38 cellular contexts compared by ENCODE assay signal in the genomic region with DNA sequence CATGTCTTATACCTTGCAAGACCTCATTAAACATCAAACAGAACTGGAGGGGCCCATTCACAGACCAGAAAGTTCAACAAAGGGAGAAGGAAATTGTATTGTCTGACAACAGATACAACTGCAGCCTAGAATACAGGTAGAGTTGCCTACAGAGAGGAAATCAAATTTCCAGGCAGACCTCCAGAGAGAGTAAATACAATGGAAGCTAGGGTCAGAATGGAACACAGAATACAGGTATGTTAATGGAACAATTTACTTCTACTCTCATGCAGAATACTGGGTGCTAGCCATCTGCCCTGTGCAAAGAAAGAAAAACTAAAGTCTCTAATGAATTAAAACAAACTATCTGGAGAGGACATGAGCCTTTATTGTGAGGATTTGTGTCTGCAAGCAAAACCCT. TPM values are rescaled to one million over a fixed set of nuclear protein-coding genes. Genes with fewer than 3 reads are reported as not detected.
"Had no signal": no experiment of that assay in that cellular context is flagged by ENCODE, and none has a peak within 500 bp of the region (broad histone marks: within the 10 kb centered on the region; RNA-seq: fewer than 3 reads in every experiment).

No MANE protein-coding gene starts in this region.

- H3K27me3 Mint-ChIP-seq: activated naive CD4-positive, alpha-beta T cell treated with anti-CD3 and anti-CD28 coated beads, Interleukin-2, amount 10 ng/mL, durations not matched to agents 7 days and 5 days had no signal

- H3K27ac ChIP-seq: ascending aorta, cardiac muscle cell, VCaP had no signal

- H3K36me3 Mint-ChIP-seq: activated CD8-positive, alpha-beta memory T cell treated with anti-CD3 and anti-CD28 coated beads, Interleukin-2, amount 10 ng/mL, durations not matched to agents 7 days and 5 days; activated naive CD4-positive, alpha-beta T cell treated with anti-CD3 and anti-CD28 coated beads, Interleukin-2, amount 10 ng/mL, durations not matched to agents 7 days and 5 days; activated naive CD4-positive, alpha-beta T cell treated with anti-CD3 and anti-CD28 coated beads, Interleukin-2, amount 50 U/mL, for 24 hours; activated naive CD8-positive, alpha-beta T cell; activated naive CD8-positive, alpha-beta T cell treated with anti-CD3 and anti-CD28 coated beads, Interleukin-2, amount 10 ng/mL, durations not matched to agents 7 days and 5 days; brain had no signal

- H3K4me1 ChIP-seq: ascending aorta had no signal

- H3K4me1 Mint-ChIP-seq: activated CD4-positive, alpha-beta memory T cell treated with anti-CD3 and anti-CD28 coated beads, Interleukin-2, amount 10 ng/mL, durations not matched to agents 7 days and 5 days; activated CD4-positive, alpha-beta T cell treated with anti-CD3 and anti-CD28 coated beads for 36 hours; activated CD4-positive, alpha-beta T cell treated with anti-CD3 and anti-CD28 coated beads, Interleukin-2, amount 10 ng/mL, durations not matched to agents 7 days and 5 days; activated CD8-positive, alpha-beta memory T cell treated with anti-CD3 and anti-CD28 coated beads, Interleukin-2, amount 10 ng/mL, durations not matched to agents 7 days and 5 days; activated naive CD4-positive, alpha-beta T cell treated with anti-CD3 and anti-CD28 coated beads, Interleukin-2, amount 10 ng/mL, durations not matched to agents 7 days and 5 days; activated naive CD4-positive, alpha-beta T cell treated with anti-CD3 and anti-CD28 coated beads, Interleukin-2, amount 50 U/mL, for 24 hours; activated naive CD8-positive, alpha-beta T cell treated with anti-CD3 and anti-CD28 coated beads, Interleukin-2, amount 10 ng/mL, durations not matched to agents 7 days and 5 days; activated naive CD8-positive, alpha-beta T cell treated with anti-CD3 and anti-CD28 coated beads, Interleukin-2, amount 50 U/mL, for 24 hours; central memory CD8-positive, alpha-beta T cell had no signal

- H3K9me3 ChIP-seq: ascending aorta had no signal

- H3K27me3 ChIP-seq: ascending aorta, cardiac muscle cell had no signal

- H3K9me3 Mint-ChIP-seq: activated CD4-positive, alpha-beta memory T cell treated with anti-CD3 and anti-CD28 coated beads, Interleukin-2, amount 10 ng/mL, durations not matched to agents 7 days and 5 days; activated CD4-positive, alpha-beta T cell treated with anti-CD3 and anti-CD28 coated beads, Interleukin-2, amount 10 ng/mL, durations not matched to agents 7 days and 5 days; activated naive CD4-positive, alpha-beta T cell treated with anti-CD3 and anti-CD28 coated beads, Interleukin-2, amount 10 ng/mL, durations not matched to agents 7 days and 5 days; activated naive CD4-positive, alpha-beta T cell treated with anti-CD3 and anti-CD28 coated beads, Interleukin-2, amount 50 U/mL, for 24 hours; activated naive CD8-positive, alpha-beta T cell treated with anti-CD3 and anti-CD28 coated beads, Interleukin-2, amount 10 ng/mL, durations not matched to agents 7 days and 5 days; activated naive CD8-positive, alpha-beta T cell treated with anti-CD3 and anti-CD28 coated beads, Interleukin-2, amount 50 U/mL, for 24 hours; activated T-cell treated with anti-CD3 and anti-CD28 coated beads, Interleukin-2, amount 50 U/mL, for 24 hours; activated T-helper 2 cell treated with anti-CD3 and anti-CD28 coated beads, Interferon-gamma antibody, Interleukin-2, Interleukin-4, amounts not matched to agents 10 μg/mL and 5 μg/mL and 100 μg/mL, durations not matched to agents 14 hours and 24 hours and 36 hours; central memory CD8-positive, alpha-beta T cell; T-helper 1 cell treated with Interleukin-12 subunit alpha and Interleukin-12 subunit beta and Interleukin-4 antibody, amounts not matched to agents 30 μg/mL and 1 μg/mL, for 36 hours; T-helper 2 cell treated with Interferon-gamma antibody and Interleukin-4, amounts not matched to agents 5 μg/mL and 100 μg/mL, for 36 hours had no signal

- ATAC-seq: activated CD4-positive, alpha-beta T cell treated with anti-CD3 and anti-CD28 coated beads for 36 hours; activated CD4-positive, CD25-positive, alpha-beta regulatory T cell treated with anti-CD3 and anti-CD28 coated beads, Interleukin-2, amount 50 U/mL, for 24 hours; activated CD8-positive, alpha-beta memory T cell treated with anti-CD3 and anti-CD28 coated beads, Interleukin-2, amount 10 ng/mL, durations not matched to agents 7 days and 5 days; activated CD8-positive, alpha-beta T cell treated with anti-CD3 and anti-CD28 coated beads, Interleukin-2, amount 10 ng/mL, durations not matched to agents 7 days and 5 days; activated naive CD8-positive, alpha-beta T cell treated with anti-CD3 and anti-CD28 coated beads, Interleukin-2, amount 50 U/mL, for 24 hours had no signal

- H3K4me3 Mint-ChIP-seq: activated CD4-positive, alpha-beta memory T cell treated with anti-CD3 and anti-CD28 coated beads, Interleukin-2, amount 10 ng/mL, durations not matched to agents 7 days and 5 days; activated CD4-positive, alpha-beta T cell treated with anti-CD3 and anti-CD28 coated beads for 36 hours; activated CD4-positive, alpha-beta T cell treated with anti-CD3 and anti-CD28 coated beads, Interleukin-2, amount 10 ng/mL, durations not matched to agents 7 days and 5 days; activated CD8-positive, alpha-beta memory T cell treated with anti-CD3 and anti-CD28 coated beads, Interleukin-2, amount 10 ng/mL, durations not matched to agents 7 days and 5 days; activated CD8-positive, alpha-beta T cell treated with anti-CD3 and anti-CD28 coated beads, Interleukin-2, amount 10 ng/mL, durations not matched to agents 7 days and 5 days; activated naive CD4-positive, alpha-beta T cell treated with anti-CD3 and anti-CD28 coated beads, Interleukin-2, amount 10 ng/mL, durations not matched to agents 7 days and 5 days; activated naive CD4-positive, alpha-beta T cell treated with anti-CD3 and anti-CD28 coated beads, Interleukin-2, amount 50 U/mL, for 24 hours; activated naive CD8-positive, alpha-beta T cell; activated naive CD8-positive, alpha-beta T cell treated with anti-CD3 and anti-CD28 coated beads, Interleukin-2, amount 10 ng/mL, durations not matched to agents 7 days and 5 days; activated naive CD8-positive, alpha-beta T cell treated with anti-CD3 and anti-CD28 coated beads, Interleukin-2, amount 50 U/mL, for 24 hours; activated T-cell treated with anti-CD3 and anti-CD28 coated beads, Interleukin-2, amount 50 U/mL, for 24 hours; brain; central memory CD8-positive, alpha-beta T cell; T-helper 1 cell treated with Interleukin-12 subunit alpha and Interleukin-12 subunit beta and Interleukin-4 antibody, amounts not matched to agents 30 μg/mL and 1 μg/mL, for 36 hours; T-helper 2 cell treated with Interferon-gamma antibody and Interleukin-4, amounts not matched to agents 5 μg/mL and 100 μg/mL, for 36 hours had no signal

- H3K27ac Mint-ChIP-seq: activated CD4-positive, alpha-beta memory T cell treated with anti-CD3 and anti-CD28 coated beads, Interleukin-2, amount 10 ng/mL, durations not matched to agents 7 days and 5 days; activated CD4-positive, alpha-beta T cell treated with anti-CD3 and anti-CD28 coated beads for 36 hours; activated CD4-positive, alpha-beta T cell treated with anti-CD3 and anti-CD28 coated beads, Interleukin-2, amount 10 ng/mL, durations not matched to agents 7 days and 5 days; activated CD8-positive, alpha-beta memory T cell treated with anti-CD3 and anti-CD28 coated beads, Interleukin-2, amount 10 ng/mL, durations not matched to agents 7 days and 5 days; activated CD8-positive, alpha-beta T cell treated with anti-CD3 and anti-CD28 coated beads, Interleukin-2, amount 10 ng/mL, durations not matched to agents 7 days and 5 days; activated naive CD4-positive, alpha-beta T cell treated with anti-CD3 and anti-CD28 coated beads, Interleukin-2, amount 10 ng/mL, durations not matched to agents 7 days and 5 days; activated naive CD4-positive, alpha-beta T cell treated with anti-CD3 and anti-CD28 coated beads, Interleukin-2, amount 50 U/mL, for 24 hours; activated naive CD8-positive, alpha-beta T cell; activated naive CD8-positive, alpha-beta T cell treated with anti-CD3 and anti-CD28 coated beads, Interleukin-2, amount 10 ng/mL, durations not matched to agents 7 days and 5 days; activated naive CD8-positive, alpha-beta T cell treated with anti-CD3 and anti-CD28 coated beads, Interleukin-2, amount 50 U/mL, for 24 hours; activated T-cell treated with anti-CD3 and anti-CD28 coated beads, Interleukin-2, amount 50 U/mL, for 24 hours; activated T-helper 2 cell treated with anti-CD3 and anti-CD28 coated beads, Interferon-gamma antibody, Interleukin-2, Interleukin-4, amounts not matched to agents 10 μg/mL and 5 μg/mL and 100 μg/mL, durations not matched to agents 14 hours and 24 hours and 36 hours; brain; T-helper 1 cell treated with Interleukin-12 subunit alpha and Interleukin-12 subunit beta and Interleukin-4 antibody, amounts not matched to agents 30 μg/mL and 1 μg/mL, for 36 hours; T-helper 2 cell treated with Interferon-gamma antibody and Interleukin-4, amounts not matched to agents 5 μg/mL and 100 μg/mL, for 36 hours had no signal

- DNase-seq: activated CD4-positive, alpha-beta memory T cell treated with anti-CD3 and anti-CD28 coated beads, Interleukin-2, amount 10 ng/mL, durations not matched to agents 7 days and 5 days; activated CD4-positive, alpha-beta T cell treated with anti-CD3 and anti-CD28 coated beads for 1 hour; activated CD4-positive, alpha-beta T cell treated with anti-CD3 and anti-CD28 coated beads for 36 hours; activated CD4-positive, alpha-beta T cell treated with anti-CD3 and anti-CD28 coated beads for 48 hours; activated CD4-positive, alpha-beta T cell treated with anti-CD3 and anti-CD28 coated beads, Interleukin-2, amount 10 ng/mL, durations not matched to agents 7 days and 5 days; activated CD4-positive, alpha-beta T cell treated with anti-CD3 and anti-CD28 coated beads, Interleukin-2, amount 50 U/mL, for 48 hours; activated CD4-positive, CD25-positive, alpha-beta regulatory T cell; activated CD8-positive, alpha-beta memory T cell treated with anti-CD3 and anti-CD28 coated beads for 24 hours; activated CD8-positive, alpha-beta memory T cell treated with anti-CD3 and anti-CD28 coated beads, Interleukin-2, amount 10 ng/mL, durations not matched to agents 7 days and 5 days; activated CD8-positive, alpha-beta memory T cell treated with anti-CD3 and anti-CD28 coated beads, Interleukin-2, amount 50 U/mL, for 48 hours; activated CD8-positive, alpha-beta T cell treated with anti-CD3 and anti-CD28 coated beads, Interleukin-2, amount 10 ng/mL, durations not matched to agents 7 days and 5 days; activated effector memory CD4-positive, alpha-beta T cell treated with Interleukin-2 at 50 U/mL for 16 hours; activated gamma-delta T cell; activated naive CD4-positive, alpha-beta T cell treated with anti-CD3 and anti-CD28 coated beads, Interleukin-2, amount 10 ng/mL, durations not matched to agents 7 days and 5 days; activated naive CD4-positive, alpha-beta T cell treated with Interleukin-2 at 50 U/mL for 16 hours; activated naive CD8-positive, alpha-beta T cell treated with anti-CD3 and anti-CD28 coated beads, Interleukin-2, amount 10 ng/mL, durations not matched to agents 7 days and 5 days; activated naive CD8-positive, alpha-beta T cell treated with anti-CD3 and anti-CD28 coated beads, Interleukin-2, amount 50 U/mL, for 24 hours; activated T-cell treated with anti-CD3 and anti-CD28 coated beads, Interleukin-2, amount 50 U/mL, for 24 hours; activated T-cell treated with anti-CD3 and anti-CD28 coated beads, Interleukin-2, amount 50 U/mL, for 48 hours; amygdala; anterior cingulate cortex; caudate nucleus; cerebellar nuclear complex; T-helper 1 cell; T-helper 2 cell; T-helper 9 cell had no signal

RNA-seq across cellular contexts. Expression of gene ALK, which starts 31.6 kb away (rescaled TPM):
- total RNA-seq: activated CD4-positive, alpha-beta memory T cell treated with anti-CD3 and anti-CD28 coated beads, Interleukin-2, amount 10 ng/mL, durations not matched to agents 7 days and 5 days; activated CD4-positive, alpha-beta T cell treated with anti-CD3 and anti-CD28 coated beads for 36 hours; activated CD4-positive, alpha-beta T cell treated with anti-CD3 and anti-CD28 coated beads, Interleukin-2, amount 10 ng/mL, durations not matched to agents 7 days and 5 days; activated CD8-positive, alpha-beta memory T cell treated with anti-CD3 and anti-CD28 coated beads, Interleukin-2, amount 10 ng/mL, durations not matched to agents 7 days and 5 days; activated CD8-positive, alpha-beta T cell treated with anti-CD3 and anti-CD28 coated beads, Interleukin-2, amount 10 ng/mL, durations not matched to agents 7 days and 5 days; activated naive CD8-positive, alpha-beta T cell treated with anti-CD3 and anti-CD28 coated beads, Interleukin-2, amount 10 ng/mL, durations not matched to agents 7 days and 5 days; activated T-helper 2 cell treated with anti-CD3 and anti-CD28 coated beads, Interferon-gamma antibody, Interleukin-2, Interleukin-4, amounts not matched to agents 10 μg/mL and 5 μg/mL and 100 μg/mL, durations not matched to agents 14 hours and 24 hours and 36 hours; ascending aorta; bronchial epithelial cell had no signal
